ENCODE assay signal across 15 cellular contexts in the genomic region with DNA sequence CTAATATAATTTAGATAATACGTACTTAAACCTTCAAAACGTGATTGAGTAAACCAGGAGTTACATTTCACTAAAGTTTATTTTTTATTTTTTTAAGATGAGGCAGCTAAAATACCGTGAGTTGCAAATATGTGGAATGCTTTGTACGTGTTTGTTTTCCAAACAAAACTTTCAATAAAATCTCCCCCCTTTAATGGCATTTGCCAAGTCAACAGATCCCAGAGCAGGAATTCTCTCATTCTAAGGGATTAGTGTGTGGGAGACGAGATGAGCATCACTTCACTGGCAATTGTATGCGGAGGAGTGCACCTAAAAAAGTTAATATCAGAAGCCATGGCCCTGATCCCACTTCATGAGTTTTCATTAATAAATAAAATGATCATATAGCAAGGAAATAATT.
"Had no signal": no experiment of that assay in that cellular context is flagged by ENCODE, and none has a peak within 500 bp of the region (broad histone marks: within the 10 kb centered on the region; RNA-seq: fewer than 3 reads in every experiment).

No MANE protein-coding gene starts in this region.

- H3K36me3 ChIP-seq: breast epithelium, esophagus muscularis mucosa, pancreas, tibial nerve had no signal

- DNase-seq: activated CD4-positive, alpha-beta T cell treated with anti-CD3 and anti-CD28 coated beads, Interleukin-2, amount 50 U/mL, for 4 hours; activated CD8-positive, alpha-beta memory T cell treated with anti-CD3 and anti-CD28 coated beads, Interleukin-2, amount 10 ng/mL, durations not matched to agents 7 days and 5 days; activated gamma-delta T cell; activated T-cell treated with anti-CD3 and anti-CD28 coated beads, Interleukin-2, amount 50 U/mL, for 24 hours; dorsolateral prefrontal cortex; glutamatergic neuron; mammary epithelial cell; pancreas; small intestine had no signal

- H3K27me3 ChIP-seq: breast epithelium, dorsolateral prefrontal cortex, esophagus muscularis mucosa, pancreas, tibial nerve had no signal

- H3K4me1 ChIP-seq: breast epithelium, pancreas, tibial nerve had no signal

- H3K4me3 ChIP-seq: breast epithelium, esophagus muscularis mucosa, pancreas, tibial nerve had no signal

- ATAC-seq: activated CD4-positive, CD25-positive, alpha-beta regulatory T cell treated with anti-CD3 and anti-CD28 coated beads, Interleukin-2, amount 50 U/mL, for 24 hours; activated CD8-positive, alpha-beta memory T cell treated with anti-CD3 and anti-CD28 coated beads, Interleukin-2, amount 10 ng/mL, durations not matched to agents 7 days and 5 days; left lobe of liver; pancreas; stimulated activated effector memory CD8-positive, alpha-beta T cell treated with anti-CD3 and anti-CD28 coated beads, Interleukin-12 subunit alpha, Interleukin-12 subunit beta, amount 100 ng/mL, for 72 hours had no signal

- H3K27ac ChIP-seq: breast epithelium, esophagus muscularis mucosa, pancreas, tibial nerve had no signal

- H3K9me3 ChIP-seq: breast epithelium, esophagus muscularis mucosa, pancreas, tibial nerve had no signal
